ENCODE assay signal across 1 cellular context in genomic region chr3:141103067-141103466, GRCh38.
TF ChIP-seq lines count a peak whose summit lies in the region.

No MANE protein-coding gene starts in this region.

TF ChIP-seq in SK-N-SH, 30 proteins besides CTCF, POLR2A, EP300 and RAD21 (continued from another document):
- TF ChIP-seq REST (IDR thresholded peaks at IDR 0.05; ENCODE audit: low read depth, low read length) = no peak
- TF ChIP-seq FOXM1 (IDR thresholded peaks at IDR 0.05; ENCODE audit: low read depth) = no peak
- no peak for TF ChIP-seq USF1 (IDR thresholded peaks at IDR 0.05; ENCODE audit: borderline replicate concordance, low read depth)
- no peak for TF ChIP-seq ZBTB33 (IDR thresholded peaks at IDR 0.05; ENCODE audit: borderline replicate concordance, low read depth)
- TF ChIP-seq GATA2 (CRISPR knock-in tag; IDR thresholded peaks at IDR 0.05) = no peak
- no peak for TF ChIP-seq FOSL2 (IDR thresholded peaks at IDR 0.05; ENCODE audit: borderline replicate concordance, low read depth)
- no peak for TF ChIP-seq JUND (IDR thresholded peaks at IDR 0.05)
- TF ChIP-seq RCOR1 (IDR thresholded peaks at IDR 0.05; ENCODE audit: low read length) = no peak
- no peak for TF ChIP-seq MAX (IDR thresholded peaks at IDR 0.05; ENCODE audit: low read depth)
- no peak for TF ChIP-seq TAF1 (IDR thresholded peaks at IDR 0.05; ENCODE audit: borderline replicate concordance, low read depth, low read length)
- TF ChIP-seq YY1 (IDR thresholded peaks at IDR 0.05; ENCODE audit: low read depth) = no peak
TF ChIP-seq in SK-N-SH: peak in this region for 0.
